Comparison of ENCODE assay signal across 13 cellular contexts in the genomic region with DNA sequence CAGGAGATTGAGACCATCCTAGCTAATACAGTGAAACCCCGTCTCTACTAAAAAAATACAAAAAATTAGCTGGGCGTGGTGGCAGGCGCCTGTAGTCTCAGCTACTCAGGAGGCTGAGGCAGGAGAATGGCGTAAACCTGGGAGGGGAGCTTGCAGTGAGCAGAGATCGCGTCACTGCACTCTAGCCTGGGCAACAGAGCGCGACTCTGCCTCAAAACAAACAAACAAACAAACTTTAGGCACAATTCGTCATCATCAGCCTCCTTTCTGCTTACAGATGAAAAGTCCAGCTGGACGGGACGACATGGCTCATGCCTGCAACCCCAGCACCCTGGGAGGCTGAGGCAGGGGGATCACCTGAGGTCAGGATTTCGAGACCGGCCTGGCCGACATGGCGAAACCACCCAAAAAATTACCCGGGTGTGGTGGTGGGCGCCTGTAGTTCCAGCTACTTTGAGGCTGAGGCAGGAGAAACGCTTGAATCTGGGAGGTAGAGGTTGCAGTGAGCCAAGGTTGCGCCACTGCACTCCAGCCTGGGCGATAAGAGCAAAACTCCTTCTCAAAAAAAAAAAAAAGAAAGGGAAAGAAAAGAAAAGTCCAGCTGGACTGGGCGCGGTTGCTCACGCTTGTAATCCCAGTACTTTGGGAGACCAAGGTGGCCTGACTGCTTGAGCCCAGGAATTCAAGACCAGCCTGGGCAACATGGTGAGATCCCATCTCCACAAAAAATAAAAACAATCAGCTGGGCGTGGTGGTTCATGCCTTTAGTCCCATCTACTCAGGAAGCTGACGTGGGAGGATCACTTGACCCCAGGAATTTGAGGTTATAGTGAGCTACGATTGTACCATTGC. TPM values are rescaled to one million over a fixed set of nuclear protein-coding genes. Genes with fewer than 3 reads are reported as not detected.
DNase-seq lines count a peak whose midpoint lies in the region; ATAC-seq, FAIRE-seq and TF ChIP-seq lines count a peak whose summit lies in the region.
"Had no signal": no experiment of that assay in that cellular context is flagged by ENCODE, and none has a peak within 500 bp of the region (broad histone marks: within the 10 kb centered on the region; RNA-seq: fewer than 3 reads in every experiment).

No MANE protein-coding gene starts in this region.

- ATAC-seq in GM21528 (IDR thresholded peaks at IDR 0.05; ENCODE audit: low FRiP score, unreplicated experiment) (no peak), GM21825 (IDR thresholded peaks at IDR 0.05; ENCODE audit: unreplicated experiment) (no peak)

- H3K27me3 Mint-ChIP-seq in endodermal cell (ENCODE audit: insufficient read depth) (peaks cover 4% of the 10 kb centered on the region), progenitor cell of endocrine pancreas (no peaks in the 10 kb centered on the region)

- H3K4me3 Mint-ChIP-seq in endodermal cell (peak overlapping the region; percentile 64), progenitor cell of endocrine pancreas (ENCODE audit: low read depth) (peak overlapping the region; percentile 71)

- WGBS in endodermal cell (ENCODE audit: insufficient coverage in 1 of 2, insufficient read length in 1 of 2), 2 experiments, result 95 to 96% methylated on average over 16 to 26 of the region's 26 CpGs

- H3K9ac ChIP-seq in ES-I3 (ENCODE audit: low read depth, low read length) (0 out of 2 replicates have a peak overlapping the region, but pooled peaks have one; percentile 77), KMS-11 (no peak overlapping the region), endodermal cell (ENCODE audit: extremely low read depth, low read length, poor library complexity, severe bottlenecking) (no peak overlapping the region)

- H3K36me3 ChIP-seq in ES-I3 (ENCODE audit: insufficient read depth, low read length) (no peaks in the 10 kb centered on the region), KMS-11 (ENCODE audit: insufficient read depth) (no peaks in the 10 kb centered on the region), endodermal cell (ENCODE audit: control insufficient read depth, insufficient read depth, low read length) (no peaks in the 10 kb centered on the region)
- H3K36me3 ChIP-seq: WERI-Rb-1 had no signal

- FAIRE-seq in D721Med (lab: Jason Lieb, UNC), result no peak
- FAIRE-seq: GM12892 had no signal

- no peak overlapping the region for H2AFZ ChIP-seq in KMS-11 (ENCODE audit: low read depth)

- H3K27me3 ChIP-seq in KMS-11 (ENCODE audit: insufficient read depth, low read depth), result peaks cover 3% of the 10 kb centered on the region; the same call in 1 of the 2 replicates
- H3K27me3 ChIP-seq in endodermal cell (ENCODE audit: control insufficient read depth, insufficient read depth, low read length, poor library complexity, severe bottlenecking), result no peaks in the 10 kb centered on the region

- no peak for TF ChIP-seq CTCF in KMS-11 (conservative IDR thresholded peaks at IDR 0.05; ENCODE audit: low read depth, low read length)
- TF ChIP-seq CTCF in endodermal cell (conservative IDR thresholded peaks at IDR 0.05), result no peak
- TF ChIP-seq CTCF in progenitor cell of endocrine pancreas (IDR thresholded peaks at IDR 0.05; ENCODE audit: unreplicated experiment), result no peak
- no peak for TF ChIP-seq CTCF in D721Med (IDR thresholded peaks at IDR 0.05; ENCODE audit: insufficient read depth, missing control alignments)

- H3K27ac ChIP-seq in KMS-11 (no peak overlapping the region), endodermal cell (ENCODE audit: low read depth, low read length) (no peak overlapping the region)

- no peak overlapping the region for H3K4me3 ChIP-seq in KMS-11 (IDR thresholded peaks at IDR 0.05; ENCODE audit: insufficient read depth, low read depth, low read length)
- no peak overlapping the region for H3K4me3 ChIP-seq in endodermal cell (ENCODE audit: low read length)

- no peak overlapping the region for H3K27ac Mint-ChIP-seq in endodermal cell
- no peak overlapping the region for H3K27ac Mint-ChIP-seq in progenitor cell of endocrine pancreas
- H3K27ac Mint-ChIP-seq: activated naive CD4-positive, alpha-beta T cell treated with anti-CD3 and anti-CD28 coated beads for 36 hours had no signal

- peaks cover 11% of the 10 kb centered on the region for H3K4me1 ChIP-seq in ES-I3 (ENCODE audit: insufficient read depth, low read length)
- peaks cover 25% of the 10 kb centered on the region for H3K4me1 ChIP-seq in KMS-11 (ENCODE audit: low read depth, poor library complexity, severe bottlenecking)
- peaks cover 12% of the 10 kb centered on the region for H3K4me1 ChIP-seq in endodermal cell (ENCODE audit: control insufficient read depth, insufficient read depth, low read length)

- DNase-seq in endodermal cell (no peak), progenitor cell of endocrine pancreas (ENCODE audit: low spot score, unreplicated experiment) (no peak), D721Med (ENCODE audit: insufficient read length, low spot score) (no peak)
- DNase-seq: activated naive CD4-positive, alpha-beta T cell treated with anti-CD3 and anti-CD28 coated beads for 36 hours; effector CD4-positive, alpha-beta T cell; immature natural killer cell; NCI-H2171 had no signal

- H3K79me2 ChIP-seq in KMS-11 (ENCODE audit: insufficient read depth, low read depth), result no peaks in the 10 kb centered on the region

- H3K9me3 Mint-ChIP-seq in endodermal cell (no peaks in the 10 kb centered on the region), progenitor cell of endocrine pancreas (ENCODE audit: low read depth) (no peaks in the 10 kb centered on the region)
- H3K9me3 Mint-ChIP-seq: activated naive CD4-positive, alpha-beta T cell treated with anti-CD3 and anti-CD28 coated beads for 36 hours; immature natural killer cell had no signal

- peaks cover 24% of the 10 kb centered on the region for H3K4me1 Mint-ChIP-seq in endodermal cell
- H3K4me1 Mint-ChIP-seq in progenitor cell of endocrine pancreas (ENCODE audit: low read depth), result peaks cover 38% of the 10 kb centered on the region

- H3K36me3 Mint-ChIP-seq in endodermal cell (ENCODE audit: low read depth), result peaks cover 3% of the 10 kb centered on the region
- no peaks in the 10 kb centered on the region for H3K36me3 Mint-ChIP-seq in progenitor cell of endocrine pancreas (ENCODE audit: insufficient read depth)
- H3K36me3 Mint-ChIP-seq: immature natural killer cell had no signal

- peak overlapping the region; percentile 93; the same call in 1 of the 2 replicates for H3K4me2 ChIP-seq in KMS-11

- no peaks in the 10 kb centered on the region for H4K20me1 ChIP-seq in KMS-11 (ENCODE audit: insufficient read depth)

- H3K9me3 ChIP-seq in ES-I3 (ENCODE audit: control insufficient read depth, insufficient read depth, low read length) (no peaks in the 10 kb centered on the region), endodermal cell (ENCODE audit: control insufficient read depth, low read length) (no peaks in the 10 kb centered on the region)

RNA-seq across cellular contexts. Expression of a gene that starts 1.5 kb away (rescaled TPM):
- 10 to 100 TPM; 12.8 to 12.9 TPM for total RNA-seq in endodermal cell
- 10.5 TPM for polyA plus RNA-seq in endodermal cell (2013, experiment 1 of 2)
- polyA plus RNA-seq in endodermal cell (2013, experiment 2 of 2), result 7.9 TPM
- total RNA-seq in progenitor cell of endocrine pancreas, result 24.2 TPM in 2 replicates

RNA-seq across cellular contexts. Expression of a gene that starts 10.3 kb away (rescaled TPM):
- 100 to 1,000 TPM; 131 to 165 TPM for total RNA-seq in endodermal cell
- 79.8 TPM for polyA plus RNA-seq in endodermal cell (2013, experiment 1 of 2)
- 71.3 TPM for polyA plus RNA-seq in endodermal cell (2013, experiment 2 of 2)
- total RNA-seq in progenitor cell of endocrine pancreas, result 74.5 and 81.6 TPM in 2 replicates

RNA-seq across cellular contexts. Expression of a gene that starts 46.6 kb away (rescaled TPM):
- total RNA-seq in endodermal cell (100 to 1,000 TPM; 172 to 176 TPM), progenitor cell of endocrine pancreas (177 and 199 TPM in 2 replicates)
- polyA plus RNA-seq in endodermal cell (2013, experiment 1 of 2), result 131 TPM
- polyA plus RNA-seq in endodermal cell (2013, experiment 2 of 2), result 130 TPM
